ENCODE assay signal across 9 cellular contexts in the genomic region with DNA sequence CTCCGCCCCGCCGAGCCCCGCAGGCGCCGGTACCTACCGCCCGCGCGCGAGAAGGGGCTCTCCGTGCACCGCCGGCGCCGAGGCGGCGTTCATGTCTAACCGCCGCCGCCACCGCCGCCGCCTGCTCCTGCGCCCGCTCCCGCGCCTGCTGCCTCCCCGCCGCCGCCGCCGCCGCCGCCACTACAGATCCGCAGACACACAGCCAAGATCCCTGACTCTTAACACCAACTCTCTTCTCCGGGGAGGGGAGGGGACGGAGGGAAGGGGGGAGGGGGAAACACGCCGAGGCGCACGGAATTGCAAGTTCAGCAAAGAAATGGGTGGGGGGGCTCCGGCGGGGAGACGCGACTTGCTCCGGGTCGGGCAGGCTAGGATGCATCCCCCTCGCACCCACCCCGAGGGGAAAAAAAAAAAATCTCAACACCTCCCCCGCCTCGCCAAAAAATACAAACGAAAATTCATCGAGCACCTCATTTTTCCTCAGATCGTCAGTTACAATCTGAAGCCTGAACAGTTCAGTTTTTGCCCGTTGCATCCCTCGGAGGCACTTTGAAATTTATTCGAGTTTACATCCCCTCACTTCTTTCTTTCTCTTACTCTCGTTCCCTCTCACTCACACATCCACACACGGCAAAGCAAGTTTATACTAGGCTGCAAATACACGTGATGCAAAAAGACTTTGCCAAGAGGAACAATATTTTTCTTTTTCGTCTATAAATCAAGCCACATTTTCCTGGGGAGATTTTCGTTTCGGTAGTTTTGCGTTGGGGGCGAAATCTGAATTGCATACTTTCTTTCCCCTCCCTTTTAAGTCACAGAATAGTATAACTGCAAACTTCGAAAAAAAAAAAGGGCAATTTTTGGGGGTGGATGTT. TPM values are rescaled to one million over a fixed set of nuclear protein-coding genes. Genes with fewer than 3 reads are reported as not detected.
DNase-seq lines count a peak whose midpoint lies in the region; ATAC-seq, FAIRE-seq and TF ChIP-seq lines count a peak whose summit lies in the region.
"Had no signal": no experiment of that assay in that cellular context is flagged by ENCODE, and none has a peak within 500 bp of the region (broad histone marks: within the 10 kb centered on the region; RNA-seq: fewer than 3 reads in every experiment).

A gene (minus strand): TSS at position 192 of the 875 bp plus-strand sequence. CDS start 1,076 bp downstream, outside the sequence.

- peak within 1 kb of the TSS; percentile 50 to 69 for H3K27ac Mint-ChIP-seq in T-cell

- CTCF ChIA-PET in T-cell (lab: Charles Lee), result interaction anchor here in 1 of 2 donors (0.6 kb wide), 1 partner anchor 29 kb away, joined by 4 read pairs; no protein-coding TSS in a partner anchor

- H3K9me3 Mint-ChIP-seq in T-cell, result no peaks in the 10 kb centered on the region

- peak within 1 kb of the TSS; percentile 7 to 54 for H3K9ac ChIP-seq in kidney (ENCODE audit: low read length in 2 of 2)
- H3K9ac ChIP-seq in skeletal muscle tissue (ENCODE audit: low read depth in 1 of 3, low read length in 3 of 3), result peak within 1 kb of the TSS; percentile 78 to 95 (median 81)

- H3K27ac ChIP-seq in kidney (ENCODE audit: low read depth in 2 of 2, low read length in 2 of 2) (peak within 1 kb of the TSS; percentile 64 to 82), skeletal muscle tissue (ENCODE audit: low read depth, low read length) (peak within 1 kb of the TSS; percentile 83)

- POLR2A ChIA-PET in T-cell (lab: Charles Lee), result no interaction called here

- peaks cover 4% of the 10 kb centered on the region for H3K36me3 Mint-ChIP-seq in T-cell

- peak; percentile 18 to 53 (median 44) for ATAC-seq in T-cell (replicated peaks in 1 of 4)
- no peak for ATAC-seq in HG02642 (IDR thresholded peaks at IDR 0.05; ENCODE audit: poor library complexity, unreplicated experiment)

- peak within 1 kb of the TSS; percentile 79 to 87 for H3K4me3 ChIP-seq in kidney (ENCODE audit: low read length in 2 of 2)
- peak within 1 kb of the TSS; percentile 76 to 98 (median 87) for H3K4me3 ChIP-seq in skeletal muscle tissue (ENCODE audit: low read length in 3 of 3)

- no peaks in the 10 kb centered on the region for H3K27me3 ChIP-seq in skeletal muscle tissue (ENCODE audit: control insufficient read depth in 3 of 3, insufficient read depth in 3 of 3, low read length in 3 of 3)

- peaks cover 36 to 58% of the 10 kb centered on the region in 2 donors for H3K27me3 Mint-ChIP-seq in T-cell

- H3K36me3 ChIP-seq in kidney (ENCODE audit: control insufficient read depth in 1 of 2, insufficient read depth in 2 of 2, low read length in 2 of 2) (no peaks in the 10 kb centered on the region), skeletal muscle tissue (ENCODE audit: control insufficient read depth in 3 of 3, insufficient read depth in 3 of 3, low read length in 3 of 3) (peaks cover 0 to under 1% (median 0%) of the 10 kb centered on the region in 3 donors)

- intact Hi-C loops in kidney (cut with DNase I), result loop anchor here (5.0 kb wide), 1 partner anchor 171 kb away; no protein-coding TSS in a partner anchor

- H3K4me1 ChIP-seq in kidney (ENCODE audit: control insufficient read depth in 1 of 2, insufficient read depth in 1 of 2, low read depth in 1 of 2, low read length in 2 of 2) (peaks cover 3 to 5% of the 10 kb centered on the region in 2 donors), skeletal muscle tissue (ENCODE audit: control insufficient read depth in 3 of 3, insufficient read depth in 3 of 3, low read length in 3 of 3) (peaks cover 7 to 19% (median 10%) of the 10 kb centered on the region in 3 donors)

- H3K4me1 Mint-ChIP-seq in T-cell, result peaks cover 25 to 39% (median 27%) of the 10 kb centered on the region in 3 donors

- DNase-seq in DMS153 treated with DMSO at 0.1 percent for 48 hours (lab: John Stamatoyannopoulos, UW; ENCODE audit: unreplicated experiment) (peak; percentile 20), DMS153 (lab: John Stamatoyannopoulos, UW) (no peak), MV-4-11 (lab: John Stamatoyannopoulos, UW) (peak; percentile 19), T-cell (peak in 16 of 34 experiments; percentile 1 to 34 (median 13)), dermis blood vessel endothelial cell (peak; percentile 70), kidney (peak; percentile 79)

- no peaks in the 10 kb centered on the region for H3K9me3 ChIP-seq in kidney (ENCODE audit: control insufficient read depth in 1 of 2, low read length in 2 of 2)
- no peaks in the 10 kb centered on the region for H3K9me3 ChIP-seq in skeletal muscle tissue (ENCODE audit: control insufficient read depth in 3 of 3, low read length in 3 of 3)

- FAIRE-seq in kidney (lab: Jason Lieb, UNC), result no peak
- FAIRE-seq: A204.1 had no signal

- no peak for TF ChIP-seq CTCF in kidney (IDR thresholded peaks at IDR 0.05; ENCODE audit: borderline replicate concordance, extremely low read depth, insufficient read depth)

- peak within 1 kb of the TSS; percentile 80 to 90 (median 81) for H3K4me3 Mint-ChIP-seq in T-cell

RNA-seq across cellular contexts. Expression of the gene that starts here (rescaled TPM):
- total RNA-seq in T-cell, result 10 to 100 TPM in 1 of 5 donors, 1 to 10 TPM in 4; 2.6 to 11.0 (median 6.6) TPM
- total RNA-seq in dermis blood vessel endothelial cell, result 474 and 759 TPM in 2 replicates
- 60.3 TPM for total RNA-seq in kidney
- polyA plus RNA-seq in kidney (ENCODE audit: insufficient read depth, low read depth, low replicate concordance), result 4.4 TPM
- total RNA-seq in skeletal muscle tissue, result 205 TPM
